In the genomic region with DNA sequence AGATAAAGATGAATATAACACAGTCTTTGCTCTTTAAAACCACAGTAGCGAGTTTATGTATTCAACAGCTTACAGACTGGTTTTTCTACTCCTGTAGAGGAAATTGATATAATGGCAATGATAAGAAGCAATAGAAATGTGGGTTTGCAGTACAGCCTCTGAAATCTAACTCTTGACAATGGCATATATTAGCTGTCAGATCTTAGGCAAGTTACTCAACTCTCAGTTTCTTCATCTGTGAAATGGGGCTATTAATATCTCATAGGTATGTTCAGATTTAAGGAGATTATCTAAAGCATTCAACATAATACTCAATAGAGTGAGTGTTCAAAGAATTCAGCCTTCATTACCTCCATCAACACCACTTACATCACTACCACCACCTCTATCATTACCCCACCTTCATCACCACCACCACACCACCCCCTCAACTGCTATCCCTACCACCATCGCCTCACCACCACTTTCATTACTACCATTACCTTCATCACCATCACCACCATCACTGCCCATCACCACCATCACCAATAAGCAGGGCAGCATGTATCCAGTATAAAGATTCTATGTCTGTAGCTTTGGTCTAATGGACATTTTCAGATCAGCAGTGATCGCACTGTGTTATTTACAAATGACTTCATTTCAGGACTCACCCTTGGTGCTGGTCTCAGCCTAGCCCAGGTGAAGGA, we compare ENCODE assay signal across 1 cellular context.
TF ChIP-seq lines count a peak whose summit lies in the region.

No MANE protein-coding gene starts in this region.

TF ChIP-seq in SK-N-SH, 30 proteins besides CTCF, POLR2A, EP300 and RAD21 (continued from another document):
- TF ChIP-seq SMC3 (IDR thresholded peaks at IDR 0.05; ENCODE audit: low read depth, low read length), result no peak
- no peak for TF ChIP-seq POLR2AphosphoS5 (IDR thresholded peaks at IDR 0.05; ENCODE audit: low read depth, low read length)
- TF ChIP-seq CHD2 (IDR thresholded peaks at IDR 0.05; ENCODE audit: low read length, partially characterized antibody), result no peak
- TF ChIP-seq ELF1 (IDR thresholded peaks at IDR 0.05), result no peak
- no peak for TF ChIP-seq NFIC (IDR thresholded peaks at IDR 0.05; ENCODE audit: borderline replicate concordance)
- TF ChIP-seq JUND (IDR thresholded peaks at IDR 0.05), result no peak
- TF ChIP-seq GATA2 (CRISPR knock-in tag; IDR thresholded peaks at IDR 0.05), result no peak
- TF ChIP-seq FOXJ3 (CRISPR knock-in tag; IDR thresholded peaks at IDR 0.05), result no peak
- no peak for TF ChIP-seq GABPA (IDR thresholded peaks at IDR 0.05; ENCODE audit: low read depth)
- TF ChIP-seq, protein P1, sequence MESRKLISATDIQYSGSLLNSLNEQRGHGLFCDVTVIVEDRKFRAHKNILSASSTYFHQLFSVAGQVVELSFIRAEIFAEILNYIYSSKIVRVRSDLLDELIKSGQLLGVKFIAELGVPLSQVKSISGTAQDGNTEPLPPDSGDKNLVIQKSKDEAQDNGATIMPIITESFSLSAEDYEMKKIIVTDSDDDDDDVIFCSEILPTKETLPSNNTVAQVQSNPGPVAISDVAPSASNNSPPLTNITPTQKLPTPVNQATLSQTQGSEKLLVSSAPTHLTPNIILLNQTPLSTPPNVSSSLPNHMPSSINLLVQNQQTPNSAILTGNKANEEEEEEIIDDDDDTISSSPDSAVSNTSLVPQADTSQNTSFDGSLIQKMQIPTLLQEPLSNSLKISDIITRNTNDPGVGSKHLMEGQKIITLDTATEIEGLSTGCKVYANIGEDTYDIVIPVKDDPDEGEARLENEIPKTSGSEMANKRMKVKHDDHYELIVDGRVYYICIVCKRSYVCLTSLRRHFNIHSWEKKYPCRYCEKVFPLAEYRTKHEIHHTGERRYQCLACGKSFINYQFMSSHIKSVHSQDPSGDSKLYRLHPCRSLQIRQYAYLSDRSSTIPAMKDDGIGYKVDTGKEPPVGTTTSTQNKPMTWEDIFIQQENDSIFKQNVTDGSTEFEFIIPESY (IDR thresholded peaks at IDR 0.05; ENCODE audit: borderline replicate concordance, low read depth), result no peak
- no peak for TF ChIP-seq YY1 (IDR thresholded peaks at IDR 0.05; ENCODE audit: low read depth)
- TF ChIP-seq SIN3A (IDR thresholded peaks at IDR 0.05; ENCODE audit: borderline replicate concordance, low read depth, low read length), result no peak
- TF ChIP-seq, protein P2, sequence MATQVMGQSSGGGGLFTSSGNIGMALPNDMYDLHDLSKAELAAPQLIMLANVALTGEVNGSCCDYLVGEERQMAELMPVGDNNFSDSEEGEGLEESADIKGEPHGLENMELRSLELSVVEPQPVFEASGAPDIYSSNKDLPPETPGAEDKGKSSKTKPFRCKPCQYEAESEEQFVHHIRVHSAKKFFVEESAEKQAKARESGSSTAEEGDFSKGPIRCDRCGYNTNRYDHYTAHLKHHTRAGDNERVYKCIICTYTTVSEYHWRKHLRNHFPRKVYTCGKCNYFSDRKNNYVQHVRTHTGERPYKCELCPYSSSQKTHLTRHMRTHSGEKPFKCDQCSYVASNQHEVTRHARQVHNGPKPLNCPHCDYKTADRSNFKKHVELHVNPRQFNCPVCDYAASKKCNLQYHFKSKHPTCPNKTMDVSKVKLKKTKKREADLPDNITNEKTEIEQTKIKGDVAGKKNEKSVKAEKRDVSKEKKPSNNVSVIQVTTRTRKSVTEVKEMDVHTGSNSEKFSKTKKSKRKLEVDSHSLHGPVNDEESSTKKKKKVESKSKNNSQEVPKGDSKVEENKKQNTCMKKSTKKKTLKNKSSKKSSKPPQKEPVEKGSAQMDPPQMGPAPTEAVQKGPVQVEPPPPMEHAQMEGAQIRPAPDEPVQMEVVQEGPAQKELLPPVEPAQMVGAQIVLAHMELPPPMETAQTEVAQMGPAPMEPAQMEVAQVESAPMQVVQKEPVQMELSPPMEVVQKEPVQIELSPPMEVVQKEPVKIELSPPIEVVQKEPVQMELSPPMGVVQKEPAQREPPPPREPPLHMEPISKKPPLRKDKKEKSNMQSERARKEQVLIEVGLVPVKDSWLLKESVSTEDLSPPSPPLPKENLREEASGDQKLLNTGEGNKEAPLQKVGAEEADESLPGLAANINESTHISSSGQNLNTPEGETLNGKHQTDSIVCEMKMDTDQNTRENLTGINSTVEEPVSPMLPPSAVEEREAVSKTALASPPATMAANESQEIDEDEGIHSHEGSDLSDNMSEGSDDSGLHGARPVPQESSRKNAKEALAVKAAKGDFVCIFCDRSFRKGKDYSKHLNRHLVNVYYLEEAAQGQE (IDR thresholded peaks at IDR 0.05; ENCODE audit: low read depth, low read length), result no peak
- TF ChIP-seq, protein P3, sequence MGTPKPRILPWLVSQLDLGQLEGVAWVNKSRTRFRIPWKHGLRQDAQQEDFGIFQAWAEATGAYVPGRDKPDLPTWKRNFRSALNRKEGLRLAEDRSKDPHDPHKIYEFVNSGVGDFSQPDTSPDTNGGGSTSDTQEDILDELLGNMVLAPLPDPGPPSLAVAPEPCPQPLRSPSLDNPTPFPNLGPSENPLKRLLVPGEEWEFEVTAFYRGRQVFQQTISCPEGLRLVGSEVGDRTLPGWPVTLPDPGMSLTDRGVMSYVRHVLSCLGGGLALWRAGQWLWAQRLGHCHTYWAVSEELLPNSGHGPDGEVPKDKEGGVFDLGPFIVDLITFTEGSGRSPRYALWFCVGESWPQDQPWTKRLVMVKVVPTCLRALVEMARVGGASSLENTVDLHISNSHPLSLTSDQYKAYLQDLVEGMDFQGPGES (IDR thresholded peaks at IDR 0.05; ENCODE audit: low read depth, low read length), result no peak
- TF ChIP-seq TCF12 (IDR thresholded peaks at IDR 0.05), result no peak
